11 cellular contexts compared by ENCODE assay signal in genomic region chrX:3343580-3343979, GRCh38. TPM values are rescaled to one million over a fixed set of nuclear protein-coding genes. Genes with fewer than 3 reads are reported as not detected.
DNase-seq lines count a peak whose midpoint lies in the region; ATAC-seq, FAIRE-seq and TF ChIP-seq lines count a peak whose summit lies in the region.
"Not testable (repeated sequence)": the region's sequence is repeated elsewhere in the genome, so short reads cannot be mapped to it uniquely, and the experiment has no call there.
"Had no signal": no experiment of that assay in that cellular context is flagged by ENCODE, and none has a peak within 500 bp of the region (broad histone marks: within the 10 kb centered on the region; RNA-seq: fewer than 3 reads in every experiment).

No MANE protein-coding gene starts in this region.

- H4K20me1 ChIP-seq in HCT116 (ENCODE audit: insufficient read depth); H1 (replicated peaks in 1 of 2; ENCODE audit: control insufficient read depth in 1 of 2, insufficient read depth in 2 of 2, low read length in 2 of 2): not testable (repeated sequence)

- CTCF ChIA-PET in HCT116 (lab: Charles Lee): not testable (repeated sequence)
- CTCF ChIA-PET in H1 (lab: Charles Lee; ENCODE audit: partially characterized antibody): interaction anchor here (0.6 kb wide), 1 partner anchor 483 kb away, joined by 3 read pairs; no protein-coding TSS in a partner anchor

- not testable (repeated sequence) for H3K9ac ChIP-seq in HCT116 (ENCODE audit: low read length); H1 (replicated peaks in 1 of 4; ENCODE audit: extremely low read depth in 1 of 4, low read depth in 3 of 4, low read length in 3 of 4)

- not testable (repeated sequence) for H3K23me2 ChIP-seq in H1 (ENCODE audit: low read depth, low read length)

- not testable (repeated sequence) for TF ChIP-seq EP300 in H1 (IDR thresholded peaks at IDR 0.05; ENCODE audit: borderline replicate concordance in 1 of 2, low read depth in 2 of 2, low read length in 2 of 2)

- not testable (repeated sequence) for ATAC-seq in HCT116

- not testable (repeated sequence) for TF ChIP-seq CTCF in HCT116 (IDR thresholded peaks at IDR 0.05 in 2 of 3, conservative IDR thresholded peaks at IDR 0.05 in 1 of 3; ENCODE audit: borderline replicate concordance in 1 of 3, insufficient read depth in 1 of 3, low read depth in 2 of 3, low read length in 2 of 3); astrocyte of the cerebellum (IDR thresholded peaks at IDR 0.05; ENCODE audit: low read depth, low read length, missing control alignments); H1 (IDR thresholded peaks at IDR 0.05; ENCODE audit: control extremely low read depth in 1 of 3, insufficient read depth in 1 of 3, low read depth in 1 of 3, low read length in 3 of 3); nephron progenitor cell (IDR thresholded peaks at IDR 0.05); type B pancreatic cell (conservative IDR thresholded peaks at IDR 0.05)

- intact Hi-C loops in HCT116 (cut with micrococcal nuclease): not testable (repeated sequence)

- H3K4ac ChIP-seq in H1 (replicated peaks; ENCODE audit: insufficient read length, low read depth, low read length): not testable (repeated sequence)

- not testable (repeated sequence) for H4K8ac ChIP-seq in H1 (ENCODE audit: extremely low read depth, insufficient read depth, low read length)

- RAD21 ChIA-PET in HCT116 (lab: Charles Lee; ENCODE audit: low non-redundant PET in 1 of 2, low total read pairs in 2 of 2, uncharacterized antibody in 2 of 2, unreplicated experiment in 2 of 2): not testable (repeated sequence)

- H3K23ac ChIP-seq in H1 (ENCODE audit: insufficient read length): not testable (repeated sequence)

- H2AK5ac ChIP-seq in H1 (ENCODE audit: low read depth, low read length): not testable (repeated sequence)

- BruUV-seq in HCT116 (replicated peaks; lab: Mats Ljungman, UMichigan): not testable (repeated sequence)

- H3K4me3 Mint-ChIP-seq in nephron progenitor cell: peak overlapping the region; percentile 94
- peak overlapping the region; percentile 97 for H3K4me3 Mint-ChIP-seq in type B pancreatic cell

- H2BK5ac ChIP-seq in H1 (ENCODE audit: low read depth, low read length): not testable (repeated sequence)

- not testable (repeated sequence) for H3K27me3 ChIP-seq in HCT116 (ENCODE audit: insufficient read depth, low read length); H1 (replicated peaks in 1 of 4; ENCODE audit: control insufficient read depth in 3 of 4, extremely low read depth in 1 of 4, insufficient read depth in 3 of 4, low read length in 3 of 4)

- H3K9me2 ChIP-seq in HCT116 (ENCODE audit: insufficient read depth): not testable (repeated sequence)

- H4K91ac ChIP-seq in H1 (replicated peaks; ENCODE audit: insufficient read length, low read length): not testable (repeated sequence)

- not testable (repeated sequence) for H3K9me3 ChIP-seq in HCT116 (ENCODE audit: control insufficient read depth in 1 of 2, insufficient read depth in 1 of 2, low read depth in 1 of 2, low read length in 2 of 2); H1 (ENCODE audit: insufficient read depth in 2 of 2, low read depth in 1 of 2, low read length in 1 of 2)

- 45% methylated on average over 18 of the region's 25 CpGs; no CpG with 5 or more reads in 1 of the 2 experiments for WGBS in H1 (ENCODE audit: extremely low coverage in 1 of 2, insufficient coverage in 1 of 2, insufficient read length in 1 of 2, insufficient replicate concordance in 2 of 2, low coverage in 1 of 2, low lambda C conversion rate in 2 of 2, missing lambda C conversion rate in 1 of 2), 2 experiments

- H2BK15ac ChIP-seq in H1 (ENCODE audit: low read length): not testable (repeated sequence)

- peaks cover 12% of the 10 kb centered on the region for H3K9me3 Mint-ChIP-seq in nephron progenitor cell
- not testable (repeated sequence) for H3K9me3 Mint-ChIP-seq in type B pancreatic cell

- in situ Hi-C loops in astrocyte of the cerebellum (cut with HindIII; ENCODE audit: low sequenced_read_pairs): not testable (repeated sequence)

- not testable (repeated sequence) for H3K36me3 ChIP-seq in HCT116 (ENCODE audit: control insufficient read depth in 1 of 2, insufficient read depth in 2 of 2, low read length in 2 of 2); H1 (ENCODE audit: control insufficient read depth in 2 of 4, insufficient read depth in 4 of 4, low read length in 3 of 4)

- not testable (repeated sequence) for H3K27ac Mint-ChIP-seq in nephron progenitor cell, type B pancreatic cell

- peak; percentile 93 for FAIRE-seq in H1 (lab: Jason Lieb, UNC)

- H4K5ac ChIP-seq in H1 (ENCODE audit: insufficient read length, low read depth, low read length): not testable (repeated sequence)

- not testable (repeated sequence) for H3K14ac ChIP-seq in H1 (ENCODE audit: insufficient read length)

- H3K4me2 ChIP-seq in HCT116 (ENCODE audit: low read length); H1 (ENCODE audit: insufficient read depth in 1 of 2, low read depth in 2 of 2, low read length in 2 of 2): not testable (repeated sequence)

- H2AFZ ChIP-seq in HCT116 (ENCODE audit: low read depth, low read length, poor library complexity, severe bottlenecking); H1 (ENCODE audit: low read length): not testable (repeated sequence)

- DNase-seq in EL (peak; percentile 0), H1 (ENCODE audit: low read depth in 1 of 2, low spot score in 2 of 2) (peak in 1 of 2 experiments; percentile 46), left kidney (ENCODE audit: low read depth, low spot score) (peak; percentile 48), nephron progenitor cell (peak; percentile 67)
- DNase-seq in HCT116 (ENCODE audit: low read depth, low spot score); astrocyte of the cerebellum (ENCODE audit: low read depth); type B pancreatic cell (ENCODE audit: extremely low spot score, unreplicated experiment): not testable (repeated sequence)

- H3K79me2 ChIP-seq in HCT116 (ENCODE audit: insufficient read depth, low read length); H1 (ENCODE audit: control insufficient read depth in 1 of 2, insufficient read depth in 2 of 2, low read length in 2 of 2): not testable (repeated sequence)

- not testable (repeated sequence) for H3K79me1 ChIP-seq in H1 (ENCODE audit: low read depth, low read length)

- H2BK12ac ChIP-seq in H1 (ENCODE audit: low read depth, low read length): not testable (repeated sequence)

- H3K56ac ChIP-seq in H1 (replicated peaks; ENCODE audit: insufficient read length, low read depth, low read length): not testable (repeated sequence)

- not testable (repeated sequence) for H3K18ac ChIP-seq in H1 (ENCODE audit: extremely low read depth, low read length)

- TF ChIP-seq RAD21 in HCT116 (IDR thresholded peaks at IDR 0.05; ENCODE audit: low read depth); H1 (IDR thresholded peaks at IDR 0.05 in 1 of 2, conservative IDR thresholded peaks at IDR 0.05 in 1 of 2; ENCODE audit: low read depth in 2 of 2, low read length in 2 of 2): not testable (repeated sequence)

- H3K4me3 ChIP-seq in HCT116 (replicated peaks in 1 of 2; ENCODE audit: low read depth in 1 of 2, low read length in 2 of 2); H1 (ENCODE audit: extremely low read depth in 1 of 4, insufficient read depth in 2 of 4, low read depth in 3 of 4, low read length in 4 of 4): not testable (repeated sequence)
- H3K4me3 ChIP-seq in astrocyte of the cerebellum (ENCODE audit: low read depth, low read length): peak overlapping the region; percentile 15

- H3K4me1 ChIP-seq in HCT116 (ENCODE audit: control insufficient read depth in 1 of 2, insufficient read depth in 2 of 2, low read length in 2 of 2); H1 (replicated peaks in 1 of 4; ENCODE audit: control insufficient read depth in 3 of 4, insufficient read depth in 4 of 4, low read length in 3 of 4): not testable (repeated sequence)

- not testable (repeated sequence) for H2BK20ac ChIP-seq in H1 (ENCODE audit: low read length)

- H2BK120ac ChIP-seq in H1 (replicated peaks; ENCODE audit: low read depth, low read length): not testable (repeated sequence)

- H3K27me3 Mint-ChIP-seq in nephron progenitor cell (ENCODE audit: low read depth, poor library complexity) (peaks cover 61% of the 10 kb centered on the region), type B pancreatic cell (peaks cover 31% of the 10 kb centered on the region)

- H3K4me1 Mint-ChIP-seq in nephron progenitor cell: peaks cover 24% of the 10 kb centered on the region
- H3K4me1 Mint-ChIP-seq in type B pancreatic cell (ENCODE audit: unreplicated experiment): not testable (repeated sequence)

- not testable (repeated sequence) for TF ChIP-seq POLR2A in HCT116 (IDR thresholded peaks at IDR 0.05; ENCODE audit: borderline replicate concordance, extremely low read depth, insufficient read depth, insufficient read length); H1 (IDR thresholded peaks at IDR 0.05; ENCODE audit: control extremely low read depth in 1 of 2, low read depth in 2 of 2, low read length in 2 of 2)

- not testable (repeated sequence) for H3K27ac ChIP-seq in HCT116 (ENCODE audit: low read depth, low read length); H1 (ENCODE audit: low read depth, low read length)

- POLR2A ChIA-PET in HCT116 (lab: Charles Lee); H1 (lab: Charles Lee; ENCODE audit: partially characterized antibody): not testable (repeated sequence)

- peaks cover 24% of the 10 kb centered on the region for H3K36me3 Mint-ChIP-seq in nephron progenitor cell (ENCODE audit: low read depth)
- peaks cover 23% of the 10 kb centered on the region for H3K36me3 Mint-ChIP-seq in type B pancreatic cell

RNA-seq across cellular contexts. Expression of gene MXRA5, which starts 2.9 kb away (rescaled TPM):
- total RNA-seq in HCT116 (2021; ENCODE audit: unreplicated experiment) (0.02 TPM), type B pancreatic cell (ENCODE audit: low replicate concordance) (38.3 and 109 TPM in 2 replicates)
- not detected in 2 replicates for polyA plus RNA-seq in HCT116 (2012)
- total RNA-seq in H1 (2021; fragmentation: NEBNext Ultra II Directional; extraction: Animal tissue kit (Norgen Biotek cat#: 25700)): 1.5 and 1.7 TPM in 2 replicates
- polyA plus RNA-seq in H1 (2011; rRNA removed): 0.56 and 0.71 TPM in 2 replicates
- polyA plus RNA-seq in H1 (2011; cell fraction: cytosol; rRNA removed): 0.78 TPM
- 1.1 TPM for polyA plus RNA-seq in H1 (2011; cell fraction: nucleus; rRNA removed)
- polyA plus RNA-seq in H1 (2012, experiment 1 of 2): 1.2 to 1.4 TPM (median 1.3 TPM) in 4 replicates
- polyA plus RNA-seq in H1 (2012, experiment 2 of 2): 0.07 TPM
- 1.1 TPM for polyA plus RNA-seq in H1 (2013, experiment 1 of 2)
- 0.98 TPM for polyA plus RNA-seq in H1 (2013, experiment 2 of 2)
- polyA minus RNA-seq in H1 (2011; rRNA and poly(A)+ RNA removed): 2.3 and 3.0 TPM in 2 replicates
- polyA minus RNA-seq in H1 (2011; cell fraction: cytosol; rRNA and poly(A)+ RNA removed): 1.7 TPM
- 1.6 TPM for polyA minus RNA-seq in H1 (2011; cell fraction: nucleus; rRNA and poly(A)+ RNA removed)
- total RNA-seq: CD4-positive, CD25-positive, alpha-beta regulatory T cell; G401; NCI-H460; PC-9 had no signal
- polyA plus RNA-seq: CD4-positive, CD25-positive, alpha-beta regulatory T cell had no signal

Comparison
In these comparisons a context has a peak if more than half of its experiments do, and no peak if none do; other contexts are left out.
1. RNA of gene MXRA5, which starts 2.9 kb away (total RNA-seq): 38.3 to 109 TPM in type B pancreatic cell; 1.5 to 1.7 TPM in H1 and 0.02 TPM in HCT116 (single experiment); every median in the first group is over 10 times any median in the second.